ENCODE assay signal across 8 cellular contexts in the genomic region with DNA sequence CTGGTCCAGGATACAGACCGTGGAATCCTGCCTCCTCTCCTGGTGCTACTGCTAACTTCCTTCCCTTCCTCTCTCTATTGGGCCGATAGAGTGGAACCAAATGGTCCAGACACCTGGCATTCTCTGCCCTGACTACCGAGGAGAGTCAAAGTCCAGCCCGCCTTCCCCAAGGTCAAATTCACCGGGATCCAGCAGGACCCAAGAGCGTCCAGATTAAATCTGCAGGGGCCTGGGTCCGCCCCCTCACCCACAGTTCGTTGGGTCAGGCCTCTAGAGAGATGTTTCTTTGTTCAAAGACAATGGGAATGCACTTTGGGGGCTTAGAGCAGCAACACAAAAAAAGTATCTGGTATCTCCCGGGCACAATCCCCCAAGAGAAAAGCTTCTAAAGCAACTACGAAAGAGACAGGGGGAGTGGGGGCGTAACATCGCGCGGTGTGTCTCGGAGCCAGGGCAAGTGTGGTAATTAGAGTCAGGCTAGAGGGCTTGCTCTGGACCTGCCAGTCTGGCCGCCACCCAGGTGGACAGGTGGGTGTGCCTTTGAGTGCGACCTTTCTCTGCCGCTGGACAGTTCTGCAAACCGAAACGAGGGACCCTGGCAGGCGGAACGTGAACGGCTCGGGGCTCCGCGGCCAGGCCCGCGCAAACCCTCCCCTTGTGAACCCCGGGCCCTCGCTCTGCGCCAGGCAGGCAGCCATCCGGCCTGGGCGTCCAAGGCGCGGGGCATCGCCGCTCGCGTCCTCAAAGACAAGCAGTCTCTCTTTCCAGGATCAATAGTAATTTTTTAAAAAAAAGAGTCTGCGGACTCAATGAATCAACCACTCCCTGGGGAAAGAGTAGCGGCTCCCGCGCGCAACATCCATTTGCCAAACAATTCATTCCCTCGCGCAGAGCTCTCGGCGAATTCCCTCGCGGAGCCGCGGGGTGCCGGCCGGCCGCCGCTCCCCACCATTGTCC. TPM values are rescaled to one million over a fixed set of nuclear protein-coding genes. Genes with fewer than 3 reads are reported as not detected.
DNase-seq lines count a peak whose midpoint lies in the region; ATAC-seq and TF ChIP-seq lines count a peak whose summit lies in the region.

No MANE protein-coding gene starts in this region.

- ATAC-seq in GM21390 (IDR thresholded peaks at IDR 0.05; ENCODE audit: unreplicated experiment) (peak; percentile 48), WTC11 (peak; percentile 7)
- peak; percentile 28 for ATAC-seq in stimulated activated naive CD8-positive, alpha-beta T cell treated with anti-CD3 and anti-CD28 coated beads, Interleukin-15, Interleukin-2, amounts not matched to agents 100 U/mL and 50 U/mL, for 24 hours

- TF ChIP-seq CTCF in WTC11 (IDR thresholded peaks at IDR 0.05) (no peak), dorsolateral prefrontal cortex (IDR thresholded peaks at IDR 0.05 in 54 of 56, conservative IDR thresholded peaks at IDR 0.05 in 2 of 56; ENCODE audit: low read depth in 1 of 56, partially characterized antibody in 56 of 56) (no peak)

- H3K9me3 ChIP-seq in CD4-positive, alpha-beta memory T cell (ENCODE audit: control insufficient read depth in 1 of 2, low read length in 2 of 2) = no peaks in the 10 kb centered on the region

- peaks cover 0 to 8% of the 10 kb centered on the region in 2 donors for H3K36me3 Mint-ChIP-seq in CD4-positive, alpha-beta memory T cell
- no peaks in the 10 kb centered on the region for H3K36me3 Mint-ChIP-seq in WTC11

- no peaks in the 10 kb centered on the region for H3K27me3 ChIP-seq in CD4-positive, alpha-beta memory T cell (ENCODE audit: insufficient read depth, low read length)
- no peaks in the 10 kb centered on the region for H3K27me3 ChIP-seq in dorsolateral prefrontal cortex

- peak overlapping the region; percentile 60 to 96 (median 91) for H3K27ac Mint-ChIP-seq in CD4-positive, alpha-beta memory T cell
- H3K27ac Mint-ChIP-seq in WTC11 = peak overlapping the region; percentile 41; the same call in 1 of the 2 replicates

- no peaks in the 10 kb centered on the region for H3K9me3 Mint-ChIP-seq in CD4-positive, alpha-beta memory T cell
- 0 out of 2 replicates have a peak, but pooled peaks cover 3% of the 10 kb centered on the region for H3K9me3 Mint-ChIP-seq in WTC11

- CTCF ChIA-PET in CD4-positive, alpha-beta memory T cell (lab: Charles Lee; ENCODE audit: partially characterized antibody) = interaction anchor here (1.0 to 1.6 kb wide), 8 partner anchors 8 to 176 kb away, joined by 3 to 6 read pairs (median 4); no protein-coding TSS in a partner anchor
- CTCF ChIA-PET in WTC11 (lab: Charles Lee) = interaction anchor here (0.5 to 2.4 kb wide), 5 partner anchors 9 to 748 kb away, joined by 3 to 6 read pairs (median 3); no protein-coding TSS in a partner anchor

- H3K4me3 Mint-ChIP-seq in CD4-positive, alpha-beta memory T cell = peak overlapping the region; percentile 84 to 97 (median 93)
- peak overlapping the region; percentile 88 for H3K4me3 Mint-ChIP-seq in WTC11

- POLR2A ChIA-PET in CD4-positive, alpha-beta memory T cell (lab: Charles Lee; ENCODE audit: partially characterized antibody) = interaction anchor here (0.6 to 5.4 kb wide), 15 partner anchors 8 to 1091 kb away, joined by 3 to 36 read pairs (median 3); no protein-coding TSS in a partner anchor
- POLR2A ChIA-PET in WTC11 (lab: Charles Lee) = interaction anchor here (0.6 to 1.3 kb wide), 3 partner anchors 42 to 1834 kb away, joined by 3 to 6 read pairs (median 4); no protein-coding TSS in a partner anchor

- H3K4me3 ChIP-seq in CD4-positive, alpha-beta memory T cell (ENCODE audit: low read length in 2 of 2) = peak overlapping the region; percentile 70 to 80
- peak overlapping the region; percentile 63 to 98 (median 89) for H3K4me3 ChIP-seq in dorsolateral prefrontal cortex

- DNase-seq in CD4-positive, alpha-beta memory T cell = peak; percentile 29 to 51 (median 41)
- DNase-seq in HT-29 (ENCODE audit: low spot score) = peak; percentile 39
- DNase-seq in WTC11 (ENCODE audit: low spot score) = peak; percentile 35
- DNase-seq in dorsolateral prefrontal cortex = peak in 3 of 10 donors; percentile 28 to 62 (median 49)
- peak; percentile 33 to 42 for DNase-seq in lung microvascular endothelial cell (ENCODE audit: low read depth in 2 of 2)
- peak; percentile 47 for DNase-seq in stimulated activated naive CD8-positive, alpha-beta T cell treated with anti-CD3 and anti-CD28 coated beads, Interleukin-15, Interleukin-2, amounts not matched to agents 100 U/mL and 50 U/mL, for 24 hours
- no peak for DNase-seq in cerebellar cortex (ENCODE audit: low spot score)

- intact Hi-C loops in CD4-positive, alpha-beta memory T cell (cut with micrococcal nuclease) = loop anchor here (1.0 to 5.0 kb wide), 4 partner anchors 9 to 177 kb away; no protein-coding TSS in a partner anchor
- intact Hi-C loops in dorsolateral prefrontal cortex (cut with DNase I) = no loop called here

- no peaks in the 10 kb centered on the region for H3K27me3 Mint-ChIP-seq in CD4-positive, alpha-beta memory T cell
- H3K27me3 Mint-ChIP-seq in WTC11 (ENCODE audit: low read depth) = peaks cover 13% of the 10 kb centered on the region

- peaks cover 25 to 55% (median 37%) of the 10 kb centered on the region in 4 donors for H3K4me1 Mint-ChIP-seq in CD4-positive, alpha-beta memory T cell
- H3K4me1 Mint-ChIP-seq in WTC11 = peaks cover 44% of the 10 kb centered on the region

- peak overlapping the region; percentile 65 for H3K27ac ChIP-seq in CD4-positive, alpha-beta memory T cell (ENCODE audit: low read depth, low read length)
- peak overlapping the region in 57 of 59 donors; percentile 5 to 95 (median 84) for H3K27ac ChIP-seq in dorsolateral prefrontal cortex

- H3K36me3 ChIP-seq in CD4-positive, alpha-beta memory T cell (ENCODE audit: insufficient read depth, low read length) = no peaks in the 10 kb centered on the region

- peaks cover 30% of the 10 kb centered on the region for H3K4me1 ChIP-seq in CD4-positive, alpha-beta memory T cell (ENCODE audit: insufficient read depth, low read length)

TF ChIP-seq in WTC11, 78 proteins besides CTCF, POLR2A, EP300 and RAD21 (continues in another document):
- TF ChIP-seq ZNF423 (CRISPR knock-in tag; IDR thresholded peaks at IDR 0.05) (no peak), EMX1 (CRISPR knock-in tag; IDR thresholded peaks at IDR 0.05) (no peak), SOX15 (CRISPR knock-in tag; IDR thresholded peaks at IDR 0.05) (no peak), HMGA2 (CRISPR knock-in tag; IDR thresholded peaks at IDR 0.05) (no peak), ZNF138 (CRISPR knock-in tag; conservative IDR thresholded peaks at IDR 0.05) (no peak), FOXK1 (CRISPR knock-in tag; IDR thresholded peaks at IDR 0.05) (no peak), CREB1 (CRISPR knock-in tag; IDR thresholded peaks at IDR 0.05) (no peak)
- TF ChIP-seq, protein P1, sequence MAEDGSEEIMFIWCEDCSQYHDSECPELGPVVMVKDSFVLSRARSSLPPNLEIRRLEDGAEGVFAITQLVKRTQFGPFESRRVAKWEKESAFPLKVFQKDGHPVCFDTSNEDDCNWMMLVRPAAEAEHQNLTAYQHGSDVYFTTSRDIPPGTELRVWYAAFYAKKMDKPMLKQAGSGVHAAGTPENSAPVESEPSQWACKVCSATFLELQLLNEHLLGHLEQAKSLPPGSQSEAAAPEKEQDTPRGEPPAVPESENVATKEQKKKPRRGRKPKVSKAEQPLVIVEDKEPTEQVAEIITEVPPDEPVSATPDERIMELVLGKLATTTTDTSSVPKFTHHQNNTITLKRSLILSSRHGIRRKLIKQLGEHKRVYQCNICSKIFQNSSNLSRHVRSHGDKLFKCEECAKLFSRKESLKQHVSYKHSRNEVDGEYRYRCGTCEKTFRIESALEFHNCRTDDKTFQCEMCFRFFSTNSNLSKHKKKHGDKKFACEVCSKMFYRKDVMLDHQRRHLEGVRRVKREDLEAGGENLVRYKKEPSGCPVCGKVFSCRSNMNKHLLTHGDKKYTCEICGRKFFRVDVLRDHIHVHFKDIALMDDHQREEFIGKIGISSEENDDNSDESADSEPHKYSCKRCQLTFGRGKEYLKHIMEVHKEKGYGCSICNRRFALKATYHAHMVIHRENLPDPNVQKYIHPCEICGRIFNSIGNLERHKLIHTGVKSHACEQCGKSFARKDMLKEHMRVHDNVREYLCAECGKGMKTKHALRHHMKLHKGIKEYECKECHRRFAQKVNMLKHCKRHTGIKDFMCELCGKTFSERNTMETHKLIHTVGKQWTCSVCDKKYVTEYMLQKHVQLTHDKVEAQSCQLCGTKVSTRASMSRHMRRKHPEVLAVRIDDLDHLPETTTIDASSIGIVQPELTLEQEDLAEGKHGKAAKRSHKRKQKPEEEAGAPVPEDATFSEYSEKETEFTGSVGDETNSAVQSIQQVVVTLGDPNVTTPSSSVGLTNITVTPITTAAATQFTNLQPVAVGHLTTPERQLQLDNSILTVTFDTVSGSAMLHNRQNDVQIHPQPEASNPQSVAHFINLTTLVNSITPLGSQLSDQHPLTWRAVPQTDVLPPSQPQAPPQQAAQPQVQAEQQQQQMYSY (CRISPR knock-in tag; IDR thresholded peaks at IDR 0.05) = no peak

RNA-seq across cellular contexts. Expression of a gene that starts 0.8 kb away (rescaled TPM):
- 10 to 100 TPM; 10.3 to 11.4 TPM for total RNA-seq in CD4-positive, alpha-beta memory T cell
- polyA plus RNA-seq in CD4-positive, alpha-beta memory T cell = 1 to 10 TPM; 1.6 to 3.1 TPM
- 17.9 and 23.6 TPM in 2 replicates for total RNA-seq in HT-29 (2014; rRNA removed; shearing (Covaris generic))
- total RNA-seq in WTC11 (2021) (14.1 to 15.8 TPM (median 15.0 TPM) in 3 replicates), dorsolateral prefrontal cortex (10 to 100 TPM in 75 of 120 experiments, 1 to 10 TPM in 45; 6.4 to 24.6 (median 10.7) TPM), lung microvascular endothelial cell (3.6 and 3.9 TPM in 2 replicates)
